Comparison of ENCODE assay signal across 15 cellular contexts in the genomic region with DNA sequence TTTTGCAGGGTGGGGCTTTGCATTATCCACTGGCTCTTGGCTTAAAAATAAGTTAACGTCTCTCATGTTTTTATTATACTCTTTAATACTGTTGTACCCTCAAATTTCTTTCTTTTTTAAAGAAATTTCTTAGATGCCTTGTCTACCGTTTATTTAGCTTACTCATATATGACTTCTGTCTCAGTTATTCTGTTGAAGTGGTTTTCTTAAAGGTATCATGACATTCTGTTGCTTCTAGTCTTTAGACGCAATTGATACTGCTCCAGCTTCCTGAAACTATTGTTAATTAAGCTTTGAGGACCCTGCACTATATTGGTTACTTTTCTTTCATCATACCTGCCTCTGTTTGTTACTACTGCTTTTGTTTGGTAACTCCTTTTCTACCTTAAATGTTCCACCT.
"Had no signal": no experiment of that assay in that cellular context is flagged by ENCODE, and none has a peak within 500 bp of the region (broad histone marks: within the 10 kb centered on the region; RNA-seq: fewer than 3 reads in every experiment).

No MANE protein-coding gene starts in this region.

- H3K4me3 ChIP-seq: body of pancreas, pancreas, testis had no signal

- ATAC-seq: activated T-helper 17 cell treated with anti-CD3 and anti-CD28 coated beads, Interleukin-2, amount 50 U/mL, for 72 hours; body of pancreas; left lobe of liver; pancreas; stimulated activated naive CD8-positive, alpha-beta T cell treated with anti-CD3 and anti-CD28 coated beads, Interleukin-15, amount 100 ng/mL, for 72 hours had no signal

- H3K27me3 ChIP-seq: body of pancreas, pancreas, testis had no signal

- H3K9me3 ChIP-seq: body of pancreas, pancreas, testis had no signal

- H3K27ac ChIP-seq: body of pancreas, pancreas, testis, WERI-Rb-1 had no signal

- H3K4me3 Mint-ChIP-seq: activated naive CD4-positive, alpha-beta T cell treated with anti-CD3 and anti-CD28 coated beads, Interleukin-2, amount 10 ng/mL, durations not matched to agents 7 days and 5 days; activated T-helper 17 cell treated with anti-CD3 and anti-CD28 coated beads, Interleukin-2, amount 50 U/mL, for 72 hours; stimulated activated naive CD8-positive, alpha-beta T cell treated with anti-CD3 and anti-CD28 coated beads, Interleukin-15, amount 100 ng/mL, for 72 hours had no signal

- DNase-seq: activated CD4-positive, alpha-beta T cell treated with anti-CD3 and anti-CD28 coated beads for 48 hours; activated naive CD4-positive, alpha-beta T cell treated with anti-CD3 and anti-CD28 coated beads, Interleukin-2, amount 10 ng/mL, durations not matched to agents 7 days and 5 days; body of pancreas; cerebellar nuclear complex; mammary epithelial cell; pancreas; stimulated activated CD4-positive, alpha-beta T cell treated with anti-CD3 and anti-CD28 coated beads, Interleukin-15, amount 100 ng/mL, for 24 hours; stimulated activated CD4-positive, alpha-beta T cell treated with anti-CD3 and anti-CD28 coated beads, Interleukin-4, amount 100 ng/mL, for 24 hours; stimulated activated naive CD8-positive, alpha-beta T cell treated with anti-CD3 and anti-CD28 coated beads, Interleukin-15, amount 100 ng/mL, for 72 hours; T-helper 1 cell; testis; WERI-Rb-1 had no signal

- H3K9me3 Mint-ChIP-seq: activated naive CD4-positive, alpha-beta T cell treated with anti-CD3 and anti-CD28 coated beads, Interleukin-2, amount 10 ng/mL, durations not matched to agents 7 days and 5 days; activated T-helper 17 cell treated with anti-CD3 and anti-CD28 coated beads, Interleukin-2, amount 50 U/mL, for 72 hours; stimulated activated naive CD8-positive, alpha-beta T cell treated with anti-CD3 and anti-CD28 coated beads, Interleukin-15, amount 100 ng/mL, for 72 hours had no signal

- H3K27ac Mint-ChIP-seq: activated naive CD4-positive, alpha-beta T cell treated with anti-CD3 and anti-CD28 coated beads, Interleukin-2, amount 10 ng/mL, durations not matched to agents 7 days and 5 days; activated T-helper 17 cell treated with anti-CD3 and anti-CD28 coated beads, Interleukin-2, amount 50 U/mL, for 72 hours; stimulated activated naive CD8-positive, alpha-beta T cell treated with anti-CD3 and anti-CD28 coated beads, Interleukin-15, amount 100 ng/mL, for 72 hours had no signal

- FAIRE-seq: islet of Langerhans, pancreas had no signal

- H3K27me3 Mint-ChIP-seq: activated naive CD4-positive, alpha-beta T cell treated with anti-CD3 and anti-CD28 coated beads, Interleukin-2, amount 10 ng/mL, durations not matched to agents 7 days and 5 days; activated T-helper 17 cell treated with anti-CD3 and anti-CD28 coated beads, Interleukin-2, amount 50 U/mL, for 72 hours; stimulated activated naive CD8-positive, alpha-beta T cell treated with anti-CD3 and anti-CD28 coated beads, Interleukin-15, amount 100 ng/mL, for 72 hours had no signal

- H3K36me3 ChIP-seq: pancreas had no signal
